In genomic region chr10:124732931-124733536, GRCh38 we compare ENCODE assay signal across 9 cellular contexts. TPM values are rescaled to one million over a fixed set of nuclear protein-coding genes. Genes with fewer than 3 reads are reported as not detected.
DNase-seq lines count a peak whose midpoint lies in the region; ATAC-seq and TF ChIP-seq lines count a peak whose summit lies in the region.
"Had no signal": no experiment of that assay in that cellular context is flagged by ENCODE, and none has a peak within 500 bp of the region (broad histone marks: within the 10 kb centered on the region; RNA-seq: fewer than 3 reads in every experiment).

No MANE protein-coding gene starts in this region.

- H3K79me2 ChIP-seq in neural progenitor cell (ENCODE audit: low read depth) = peaks cover 88% of the 10 kb centered on the region

- H2AFZ ChIP-seq in neural progenitor cell (replicated peaks) = no peak overlapping the region

- ATAC-seq in GM18909 (IDR thresholded peaks at IDR 0.05; ENCODE audit: poor library complexity, unreplicated experiment) (peak; percentile 63), HG03108 (IDR thresholded peaks at IDR 0.05; ENCODE audit: unreplicated experiment) (peak; percentile 57)
- peak; percentile 46 for ATAC-seq in activated CD8-positive, alpha-beta T cell treated with anti-CD3 and anti-CD28 coated beads, Interleukin-2, amount 10 ng/mL, durations not matched to agents 7 days and 5 days
- ATAC-seq: K562 had no signal

- no peaks in the 10 kb centered on the region for H3K27me3 ChIP-seq in neural progenitor cell

- H3K27ac Mint-ChIP-seq in activated CD8-positive, alpha-beta T cell treated with anti-CD3 and anti-CD28 coated beads, Interleukin-2, amount 10 ng/mL, durations not matched to agents 7 days and 5 days = peak overlapping the region; percentile 64
- no peak overlapping the region for H3K27ac Mint-ChIP-seq in neural progenitor cell

- CTCF ChIA-PET in activated CD8-positive, alpha-beta T cell treated with anti-CD3 and anti-CD28 coated beads, Interleukin-2, amount 10 ng/mL, durations not matched to agents 7 days and 5 days (lab: Charles Lee) = interaction anchor here (1.6 to 9.0 kb wide), 6 partner anchors 8 to 101 kb away, joined by 6 to 92 read pairs (median 14); no protein-coding TSS in a partner anchor

- peaks cover 25% of the 10 kb centered on the region for H3K36me3 Mint-ChIP-seq in activated CD8-positive, alpha-beta T cell treated with anti-CD3 and anti-CD28 coated beads, Interleukin-2, amount 10 ng/mL, durations not matched to agents 7 days and 5 days (ENCODE audit: low read depth)
- H3K36me3 Mint-ChIP-seq in neural progenitor cell = peaks cover 7% of the 10 kb centered on the region

- peaks cover 88% of the 10 kb centered on the region for H3K4me1 Mint-ChIP-seq in activated CD8-positive, alpha-beta T cell treated with anti-CD3 and anti-CD28 coated beads, Interleukin-2, amount 10 ng/mL, durations not matched to agents 7 days and 5 days (ENCODE audit: low read depth)
- peaks cover 17% of the 10 kb centered on the region for H3K4me1 Mint-ChIP-seq in neural progenitor cell

- H3K4me2 ChIP-seq in neural progenitor cell = no peak overlapping the region

- POLR2A ChIA-PET in activated CD8-positive, alpha-beta T cell treated with anti-CD3 and anti-CD28 coated beads, Interleukin-2, amount 10 ng/mL, durations not matched to agents 7 days and 5 days (lab: Charles Lee) = interaction anchor here (0.5 to 2.3 kb wide), 4 partner anchors 9 to 183 kb away, joined by 3 to 12 read pairs (median 6); no protein-coding TSS in a partner anchor

- H3K4me1 ChIP-seq in neural progenitor cell = no peaks in the 10 kb centered on the region

- H3K4me3 ChIP-seq in skin epidermis (peak overlapping the region in 1 of 7 experiments; percentile 4), neural progenitor cell (no peak overlapping the region)
- H3K4me3 ChIP-seq: K562 had no signal

- peak overlapping the region; percentile 12 for H3K4me3 Mint-ChIP-seq in activated CD8-positive, alpha-beta T cell treated with anti-CD3 and anti-CD28 coated beads, Interleukin-2, amount 10 ng/mL, durations not matched to agents 7 days and 5 days
- no peak overlapping the region for H3K4me3 Mint-ChIP-seq in neural progenitor cell

- H3K27ac ChIP-seq in skin epidermis = peak overlapping the region in 20 of 21 experiments; percentile 3 to 98 (median 60)
- H3K27ac ChIP-seq in neural progenitor cell = no peak overlapping the region

- H3F3A ChIP-seq in neural progenitor cell (ENCODE audit: low read depth) = no peaks in the 10 kb centered on the region

- H4K20me1 ChIP-seq in neural progenitor cell (ENCODE audit: low read depth) = peaks cover 98% of the 10 kb centered on the region

- H3K9me3 ChIP-seq in neural progenitor cell (ENCODE audit: low read depth) = no peaks in the 10 kb centered on the region

- DNase-seq in activated CD8-positive, alpha-beta T cell treated with anti-CD3 and anti-CD28 coated beads, Interleukin-2, amount 10 ng/mL, durations not matched to agents 7 days and 5 days = no peak
- DNase-seq in fibroblast of peridontal ligament (ENCODE audit: extremely low read depth) = peak; percentile 53
- no peak for DNase-seq in NCI-H446 (lab: John Stamatoyannopoulos, UW)
- DNase-seq in neural progenitor cell (ENCODE audit: low spot score) = no peak
- no peak for DNase-seq in DMS153 treated with DMSO at 0.1 percent for 48 hours (lab: John Stamatoyannopoulos, UW; ENCODE audit: unreplicated experiment)

- H3K27me3 Mint-ChIP-seq in activated CD8-positive, alpha-beta T cell treated with anti-CD3 and anti-CD28 coated beads, Interleukin-2, amount 10 ng/mL, durations not matched to agents 7 days and 5 days (ENCODE audit: low read depth) = no peaks in the 10 kb centered on the region
- H3K27me3 Mint-ChIP-seq in neural progenitor cell (ENCODE audit: insufficient read depth, low read depth) = peaks cover 2% of the 10 kb centered on the region

- H3K36me3 ChIP-seq in neural progenitor cell = no peaks in the 10 kb centered on the region

- H3K9ac ChIP-seq in neural progenitor cell = no peak overlapping the region

- no peaks in the 10 kb centered on the region for H3K9me3 Mint-ChIP-seq in activated CD8-positive, alpha-beta T cell treated with anti-CD3 and anti-CD28 coated beads, Interleukin-2, amount 10 ng/mL, durations not matched to agents 7 days and 5 days (ENCODE audit: insufficient read depth)
- no peaks in the 10 kb centered on the region for H3K9me3 Mint-ChIP-seq in neural progenitor cell

- no peak for TF ChIP-seq CTCF in neural progenitor cell (IDR thresholded peaks at IDR 0.05)

RNA-seq across cellular contexts. Expression of gene FAM53B, which starts 11.1 kb away (rescaled TPM):
- 10 to 100 TPM; 19.9 to 21.8 TPM for total RNA-seq in activated CD8-positive, alpha-beta T cell treated with anti-CD3 and anti-CD28 coated beads, Interleukin-2, amount 10 ng/mL, durations not matched to agents 7 days and 5 days
- 15.3 and 44.1 TPM in 2 replicates for total RNA-seq in neural progenitor cell (ENCODE audit: low replicate concordance)

RNA-seq across cellular contexts. Expression of gene EEF1AKMT2, which starts 58.7 kb away (rescaled TPM):
- 10 to 100 TPM; 22.3 to 25.5 TPM for total RNA-seq in activated CD8-positive, alpha-beta T cell treated with anti-CD3 and anti-CD28 coated beads, Interleukin-2, amount 10 ng/mL, durations not matched to agents 7 days and 5 days
- total RNA-seq in neural progenitor cell (ENCODE audit: low replicate concordance) = 41.0 and 41.8 TPM in 2 replicates
